In the genomic region with DNA sequence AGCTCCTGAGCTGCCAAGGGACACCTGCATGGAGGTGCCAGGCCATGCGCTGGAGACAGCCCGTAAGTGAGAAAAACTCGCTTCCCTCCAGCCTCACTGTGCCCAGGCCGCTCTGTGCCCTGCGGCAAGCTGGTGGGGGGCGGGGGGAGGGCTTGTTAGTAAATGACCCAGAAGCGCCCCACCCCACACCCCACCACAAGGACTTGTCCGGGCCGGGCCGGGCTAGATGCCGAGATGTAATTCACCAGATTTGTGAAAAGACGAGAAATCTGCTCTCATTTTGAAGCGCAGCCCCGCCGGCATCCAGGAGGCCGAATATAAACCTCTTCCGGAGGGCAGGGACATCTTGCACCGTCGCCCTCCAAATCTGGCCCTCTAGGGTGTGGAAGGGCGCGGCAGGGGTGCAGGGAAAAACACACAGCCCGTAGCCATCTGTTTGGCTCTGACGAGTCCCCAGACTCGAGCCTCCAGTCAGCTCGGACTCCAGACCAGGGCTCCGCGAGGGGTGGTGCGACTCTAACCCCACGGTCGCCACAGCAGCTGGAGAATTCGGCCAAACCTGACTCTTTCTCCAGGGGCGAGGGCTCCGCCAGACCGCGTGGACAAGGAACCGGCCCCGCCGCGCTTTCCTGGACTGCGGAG, we compare ENCODE assay signal across 1 cellular context.
TF ChIP-seq lines count a peak whose summit lies in the region.

No MANE protein-coding gene starts in this region.

TF ChIP-seq in H1, 55 proteins besides CTCF, POLR2A, EP300 and RAD21 (continued from another document):
- TF ChIP-seq USF2 (IDR thresholded peaks at IDR 0.05; ENCODE audit: low read length) (no peak), EZH2 (IDR thresholded peaks at IDR 0.05; ENCODE audit: low read depth, low read length, severe bottlenecking) (peak; percentile 99), HDAC2 (IDR thresholded peaks at IDR 0.05; ENCODE audit: borderline replicate concordance in 1 of 2, low read depth in 2 of 2, low read length in 2 of 2) (no peak), YY1 (IDR thresholded peaks at IDR 0.05; ENCODE audit: low read depth, low read length) (no peak), ASH2L (IDR thresholded peaks at IDR 0.05; ENCODE audit: low read length) (no peak), SIX5 (IDR thresholded peaks at IDR 0.05; ENCODE audit: low read depth, low read length) (no peak), SUZ12 (IDR thresholded peaks at IDR 0.05; ENCODE audit: low read length) (peak; percentile 98), JUND (IDR thresholded peaks at IDR 0.05; ENCODE audit: low read length) (no peak), GTF2F1 (IDR thresholded peaks at IDR 0.05; ENCODE audit: borderline replicate concordance, low read depth, low read length) (no peak), FOSL1 (IDR thresholded peaks at IDR 0.05; ENCODE audit: insufficient read depth, low read depth, low read length) (no peak), RNF2 (IDR thresholded peaks at IDR 0.05; ENCODE audit: borderline replicate concordance, low read depth, low read length, missing control alignments, poor library complexity, severe bottlenecking) (peak; percentile 72), RXRA (IDR thresholded peaks at IDR 0.05; ENCODE audit: insufficient read depth, low read depth, low read length) (no peak), SRF (IDR thresholded peaks at IDR 0.05; ENCODE audit: low read depth, low read length) (no peak), POLR2AphosphoS5 (IDR thresholded peaks at IDR 0.05; ENCODE audit: low read depth, low read length) (no peak), CBX8 (IDR thresholded peaks at IDR 0.05; ENCODE audit: borderline replicate concordance, low read depth, low read length) (0 out of 2 replicates have a peak, but pooled peaks have one; percentile 34), CREB1 (IDR thresholded peaks at IDR 0.05) (no peak)
- TF ChIP-seq, protein P1, sequence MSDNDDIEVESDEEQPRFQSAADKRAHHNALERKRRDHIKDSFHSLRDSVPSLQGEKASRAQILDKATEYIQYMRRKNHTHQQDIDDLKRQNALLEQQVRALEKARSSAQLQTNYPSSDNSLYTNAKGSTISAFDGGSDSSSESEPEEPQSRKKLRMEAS (IDR thresholded peaks at IDR 0.05): no peak
TF ChIP-seq in H1: peak in this region for 4.
